ENCODE assay signal across 8 cellular contexts in the genomic region with DNA sequence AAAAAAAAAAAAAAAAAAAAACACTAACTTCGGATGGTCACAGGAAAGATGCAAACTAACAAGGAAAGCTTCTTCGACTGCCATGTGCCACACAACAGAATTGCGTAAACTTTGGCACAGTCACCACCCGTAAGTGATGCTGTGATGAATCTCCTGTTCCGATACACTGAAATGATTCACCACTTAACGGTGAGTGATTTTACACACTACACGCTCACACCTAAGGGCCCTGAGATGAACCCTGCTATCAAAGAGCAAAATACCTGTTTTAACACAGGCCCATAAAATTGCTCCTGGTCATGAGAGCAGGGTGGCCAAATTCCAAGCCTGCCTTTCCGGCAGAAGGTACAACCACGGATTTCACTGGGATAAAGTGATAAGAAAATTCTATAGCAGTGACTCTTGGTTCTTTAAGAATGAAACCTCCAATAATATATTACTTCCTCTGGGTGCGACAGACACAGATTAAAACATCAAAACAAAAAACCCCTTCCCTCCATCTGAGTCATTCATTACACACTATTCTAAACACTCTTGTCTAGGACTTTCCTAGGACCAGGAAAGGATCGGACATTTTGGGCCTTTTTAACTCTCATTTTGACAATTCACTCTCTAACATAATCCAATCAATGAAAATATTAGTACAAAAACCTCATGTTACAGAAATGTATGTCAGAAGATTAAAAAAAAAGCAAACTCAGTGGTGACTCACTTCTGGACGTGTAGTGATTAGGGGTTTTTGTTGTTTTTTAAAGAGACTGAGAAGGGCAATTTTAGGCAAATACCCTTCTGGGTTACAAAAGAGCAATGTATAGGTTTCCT. TPM values are rescaled to one million over a fixed set of nuclear protein-coding genes. Genes with fewer than 3 reads are reported as not detected.
DNase-seq lines count a peak whose midpoint lies in the region; ATAC-seq, FAIRE-seq and TF ChIP-seq lines count a peak whose summit lies in the region.

No MANE protein-coding gene starts in this region.

- H2BK12ac ChIP-seq in mesenchymal stem cell (ENCODE audit: low read length in 2 of 2): peak overlapping the region in 1 of 2 experiments; percentile 27

- H4K20me1 ChIP-seq in Loucy (ENCODE audit: insufficient read depth, low read length, poor library complexity, severe bottlenecking): peaks cover 63% of the 10 kb centered on the region

- H2BK120ac ChIP-seq in mesenchymal stem cell (ENCODE audit: low read depth, low read length): no peak overlapping the region

- H3K18ac ChIP-seq in mesenchymal stem cell (ENCODE audit: low read depth in 1 of 2, low read length in 2 of 2): peak overlapping the region in 1 of 2 experiments; percentile 52

- ATAC-seq in GM18498 (IDR thresholded peaks at IDR 0.05; ENCODE audit: unreplicated experiment): peak; percentile 73
- peak; percentile 44 for ATAC-seq in activated naive CD8-positive, alpha-beta T cell treated with anti-CD3 and anti-CD28 coated beads, Interleukin-2, amount 10 ng/mL, durations not matched to agents 7 days and 5 days (ENCODE audit: low read depth)

- no peak overlapping the region for H4K91ac ChIP-seq in mesenchymal stem cell (ENCODE audit: low read length)

- H3K27ac ChIP-seq in mesenchymal stem cell (ENCODE audit: low read length, poor library complexity, severe bottlenecking) (peak overlapping the region; percentile 46), dorsolateral prefrontal cortex (peak overlapping the region in 27 of 59 donors; percentile 1 to 76 (median 45))

- no peaks in the 10 kb centered on the region; the same call in 1 of the 2 replicates for H3F3A ChIP-seq in Loucy (ENCODE audit: low read depth)

- no peak for FAIRE-seq in D721Med (lab: Jason Lieb, UNC)

- H3K4me2 ChIP-seq in Loucy (ENCODE audit: low read depth, low read length, poor library complexity, severe bottlenecking): peak overlapping the region; percentile 63
- H3K4me2 ChIP-seq in mesenchymal stem cell (ENCODE audit: low read length, poor library complexity, severe bottlenecking): peak overlapping the region; percentile 44

- H3K9me3 Mint-ChIP-seq in activated naive CD8-positive, alpha-beta T cell treated with anti-CD3 and anti-CD28 coated beads, Interleukin-2, amount 10 ng/mL, durations not matched to agents 7 days and 5 days: no peaks in the 10 kb centered on the region

- no peak overlapping the region for H3K9ac ChIP-seq in Loucy (ENCODE audit: low read depth, low read length, poor library complexity, severe bottlenecking)
- peak overlapping the region; percentile 54 for H3K9ac ChIP-seq in mesenchymal stem cell (ENCODE audit: low read length)

- POLR2A ChIA-PET in activated naive CD8-positive, alpha-beta T cell treated with anti-CD3 and anti-CD28 coated beads, Interleukin-2, amount 10 ng/mL, durations not matched to agents 7 days and 5 days (lab: Charles Lee): no interaction called here

- H2AFZ ChIP-seq in Loucy (ENCODE audit: low read length) (no peak overlapping the region), mesenchymal stem cell (ENCODE audit: low read depth, low read length) (no peak overlapping the region)

- H3K4me1 Mint-ChIP-seq in activated naive CD8-positive, alpha-beta T cell treated with anti-CD3 and anti-CD28 coated beads, Interleukin-2, amount 10 ng/mL, durations not matched to agents 7 days and 5 days: peaks cover 26% of the 10 kb centered on the region

- H3K4me1 ChIP-seq in Loucy (ENCODE audit: insufficient read depth, low read length, poor library complexity, severe bottlenecking) (peaks cover 58% of the 10 kb centered on the region), mesenchymal stem cell (ENCODE audit: control insufficient read depth, insufficient read depth, low read depth, low read length) (peaks cover 16% of the 10 kb centered on the region)

- H3K14ac ChIP-seq in mesenchymal stem cell (ENCODE audit: low read length in 2 of 2): no peak overlapping the region

- intact Hi-C loops in dorsolateral prefrontal cortex (cut with DNase I): no loop called here

- TF ChIP-seq CTCF in Loucy (conservative IDR thresholded peaks at IDR 0.05; ENCODE audit: low read length) (no peak), dorsolateral prefrontal cortex (IDR thresholded peaks at IDR 0.05 in 54 of 56, conservative IDR thresholded peaks at IDR 0.05 in 2 of 56; ENCODE audit: low read depth in 1 of 56, partially characterized antibody in 56 of 56) (no peak), D721Med (IDR thresholded peaks at IDR 0.05; ENCODE audit: insufficient read depth, missing control alignments) (no peak)

- H3K27me3 ChIP-seq in Loucy (ENCODE audit: insufficient read depth, low read length, poor library complexity, severe bottlenecking) (no peaks in the 10 kb centered on the region), mesenchymal stem cell (ENCODE audit: control insufficient read depth in 1 of 2, insufficient read depth in 1 of 2, low read length in 2 of 2) (no peaks in the 10 kb centered on the region), dorsolateral prefrontal cortex (no peaks in the 10 kb centered on the region)

- no peaks in the 10 kb centered on the region for H3K27me3 Mint-ChIP-seq in activated naive CD8-positive, alpha-beta T cell treated with anti-CD3 and anti-CD28 coated beads, Interleukin-2, amount 10 ng/mL, durations not matched to agents 7 days and 5 days

- no peak overlapping the region for H3K23ac ChIP-seq in mesenchymal stem cell (ENCODE audit: low read length in 2 of 2)

- peak; percentile 44 for DNase-seq in H4 (ENCODE audit: low spot score)
- DNase-seq in activated naive CD8-positive, alpha-beta T cell treated with anti-CD3 and anti-CD28 coated beads, Interleukin-2, amount 10 ng/mL, durations not matched to agents 7 days and 5 days: no peak
- DNase-seq in mesenchymal stem cell: peak; percentile 87
- no peak for DNase-seq in NCI-H1436 treated with DMSO at 0.1 percent for 48 hours (lab: John Stamatoyannopoulos, UW)
- no peak for DNase-seq in dorsolateral prefrontal cortex
- no peak for DNase-seq in D721Med (ENCODE audit: insufficient read length, low spot score)

- H3K4me3 Mint-ChIP-seq in activated naive CD8-positive, alpha-beta T cell treated with anti-CD3 and anti-CD28 coated beads, Interleukin-2, amount 10 ng/mL, durations not matched to agents 7 days and 5 days: peak overlapping the region; percentile 65

- H3K4ac ChIP-seq in mesenchymal stem cell (ENCODE audit: low read depth in 1 of 2, low read length in 2 of 2): no peak overlapping the region

- peaks cover 98% of the 10 kb centered on the region for H3K79me2 ChIP-seq in Loucy (ENCODE audit: insufficient read depth, low read length)

- H3K36me3 ChIP-seq in Loucy (ENCODE audit: insufficient read depth, low read length) (no peaks in the 10 kb centered on the region), mesenchymal stem cell (ENCODE audit: control insufficient read depth in 1 of 2, insufficient read depth in 2 of 2, low read depth in 1 of 2, low read length in 2 of 2) (no peaks in the 10 kb centered on the region)

- H2BK15ac ChIP-seq in mesenchymal stem cell (ENCODE audit: low read depth, poor library complexity, severe bottlenecking): no peak overlapping the region

- no peak overlapping the region for H2AK5ac ChIP-seq in mesenchymal stem cell (ENCODE audit: low read length, severe bottlenecking)

- H3K36me3 Mint-ChIP-seq in activated naive CD8-positive, alpha-beta T cell treated with anti-CD3 and anti-CD28 coated beads, Interleukin-2, amount 10 ng/mL, durations not matched to agents 7 days and 5 days: peaks cover 4% of the 10 kb centered on the region

- H3K79me1 ChIP-seq in mesenchymal stem cell (replicated peaks; ENCODE audit: low read length, poor library complexity, severe bottlenecking): peaks cover 2% of the 10 kb centered on the region

- no peaks in the 10 kb centered on the region for H3K9me3 ChIP-seq in Loucy (ENCODE audit: insufficient read depth, low read depth, low read length)
- H3K9me3 ChIP-seq in mesenchymal stem cell (ENCODE audit: control insufficient read depth, low read length): no peaks in the 10 kb centered on the region

- peak overlapping the region; percentile 55 for H3K27ac Mint-ChIP-seq in activated naive CD8-positive, alpha-beta T cell treated with anti-CD3 and anti-CD28 coated beads, Interleukin-2, amount 10 ng/mL, durations not matched to agents 7 days and 5 days

- H3K4me3 ChIP-seq in Loucy (ENCODE audit: low read length, poor library complexity, severe bottlenecking): peak overlapping the region; percentile 41
- peak overlapping the region in 1 of 2 experiments; percentile 47 for H3K4me3 ChIP-seq in mesenchymal stem cell (ENCODE audit: insufficient read depth in 1 of 2, low read depth in 1 of 2, low read length in 2 of 2)
- H3K4me3 ChIP-seq in dorsolateral prefrontal cortex: peak overlapping the region in 17 of 59 donors; percentile 0 to 49 (median 8)

- H4K8ac ChIP-seq in mesenchymal stem cell (ENCODE audit: low read length): no peak overlapping the region

- H2BK5ac ChIP-seq in mesenchymal stem cell (ENCODE audit: low read depth, low read length, poor library complexity, severe bottlenecking): no peak overlapping the region

- H3K9me2 ChIP-seq in Loucy (replicated peaks; ENCODE audit: low read depth, low read length): no peaks in the 10 kb centered on the region

- 10% methylated on average over 12 of the region's 12 CpGs for WGBS in mesenchymal stem cell

RNA-seq across cellular contexts. Expression of a gene that starts 28.3 kb away (rescaled TPM):
- 3.2 and 5.0 TPM in 2 replicates for total RNA-seq in H4 (2014; rRNA removed; shearing (Covaris generic))
- total RNA-seq in activated naive CD8-positive, alpha-beta T cell treated with anti-CD3 and anti-CD28 coated beads, Interleukin-2, amount 10 ng/mL, durations not matched to agents 7 days and 5 days: 10 to 100 TPM; 17.9 to 27.0 TPM
- 11.6 TPM for polyA plus RNA-seq in mesenchymal stem cell (2013, experiment 1 of 2)
- polyA plus RNA-seq in mesenchymal stem cell (2013, experiment 2 of 2): 12.2 TPM
- 100 to 1,000 TPM in 86 of 120 experiments, 10 to 100 TPM in 34; 65.6 to 291 (median 118) TPM for total RNA-seq in dorsolateral prefrontal cortex

Comparison
In these comparisons a context has a peak if more than half of its experiments do, and no peak if none do; other contexts are left out.
1. DNase-seq: peak in H4 (single experiment) and mesenchymal stem cell (single experiment); none in activated naive CD8-positive, alpha-beta T cell treated with anti-CD3 and anti-CD28 coated beads, Interleukin-2, amount 10 ng/mL, durations not matched to agents 7 days and 5 days (single experiment), NCI-H1436 treated with DMSO at 0.1 percent for 48 hours (single experiment), dorsolateral prefrontal cortex (0 of 10) and D721Med (single experiment).